In genomic region chrX:3215249-3215648, GRCh38 we compare ENCODE assay signal across 11 cellular contexts.
"Had no signal": no experiment of that assay in that cellular context is flagged by ENCODE, and none has a peak within 500 bp of the region (broad histone marks: within the 10 kb centered on the region; RNA-seq: fewer than 3 reads in every experiment).

No MANE protein-coding gene starts in this region.

- H3K36me3 ChIP-seq: HAP-1 had no signal

- H3K9me3 ChIP-seq: HAP-1 had no signal

- H3K4me1 Mint-ChIP-seq: GM23338, H9 had no signal

- H3K4me3 Mint-ChIP-seq: GM23338, H9, HFFc6 had no signal

- H2AFZ ChIP-seq: GM23248, GM23338 had no signal

- H3K4me1 ChIP-seq: HAP-1 had no signal

- H3K27ac Mint-ChIP-seq: GM23338, H9, HFFc6 had no signal

- FAIRE-seq: H1, H54 had no signal

- ATAC-seq: GM23338, HCT116 had no signal

- H3K4me3 ChIP-seq: GM23248, GM23338, HAP-1 had no signal

- H3K4me2 ChIP-seq: GM23338 had no signal

- H3K27ac ChIP-seq: GM23248 had no signal

- H3K9me3 Mint-ChIP-seq: GM23338, HFFc6 had no signal

- DNase-seq: GM23248, GOT3, H7, H9, HCEC 1CT, HFFc6 had no signal

- H3K9ac ChIP-seq: GM23248 had no signal
